Comparison of ENCODE assay signal across 20 cellular contexts in the genomic region with DNA sequence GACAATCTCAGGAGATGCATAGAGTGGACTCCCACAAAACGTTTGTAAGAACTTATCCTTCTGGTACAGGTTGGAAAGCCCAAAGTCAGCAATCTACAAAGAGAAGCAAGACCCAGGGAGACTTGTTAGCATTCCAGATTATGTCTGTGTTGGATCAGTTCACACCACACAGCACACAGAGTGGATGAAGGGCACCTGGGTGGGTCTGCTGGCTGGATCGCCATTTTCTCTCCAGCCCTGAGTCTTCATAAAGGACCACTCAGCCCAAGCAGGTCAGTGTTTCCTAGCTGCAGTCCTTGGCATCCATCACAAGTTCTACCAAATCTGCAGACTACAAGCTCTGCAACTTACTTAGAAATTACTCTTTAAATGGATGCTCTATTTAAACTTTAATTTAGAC.
"Had no signal": no experiment of that assay in that cellular context is flagged by ENCODE, and none has a peak within 500 bp of the region (broad histone marks: within the 10 kb centered on the region; RNA-seq: fewer than 3 reads in every experiment).

No MANE protein-coding gene starts in this region.

- H3K27ac ChIP-seq: SK-N-MC, suprapubic skin, WERI-Rb-1 had no signal

- H3K36me3 Mint-ChIP-seq: memory B cell; naive thymus-derived CD8-positive, alpha-beta T cell had no signal

- H3K27me3 ChIP-seq: left lung, suprapubic skin had no signal

- ATAC-seq: left lung; mucosa of descending colon; naive thymus-derived CD8-positive, alpha-beta T cell had no signal

- H3K9me3 ChIP-seq: left lung, mucosa of descending colon, suprapubic skin had no signal

- H3K4me1 Mint-ChIP-seq: memory B cell; naive thymus-derived CD8-positive, alpha-beta T cell had no signal

- H3K36me3 ChIP-seq: left lung, WERI-Rb-1 had no signal

- H3K4me3 Mint-ChIP-seq: memory B cell; naive thymus-derived CD8-positive, alpha-beta T cell had no signal

- DNase-seq: activated CD4-positive, alpha-beta T cell treated with anti-CD3 and anti-CD28 coated beads for 1 hour; activated CD8-positive, alpha-beta memory T cell treated with anti-CD3 and anti-CD28 coated beads for 24 hours; activated CD8-positive, alpha-beta memory T cell treated with anti-CD3 and anti-CD28 coated beads, Interleukin-2, amount 50 U/mL, for 48 hours; activated effector memory CD4-positive, alpha-beta T cell treated with anti-CD3 and anti-CD28 coated beads, Interleukin-2, amount 50 U/mL, for 16 hours; activated naive CD4-positive, alpha-beta T cell treated with anti-CD3 and anti-CD28 coated beads, Interleukin-2, amount 50 U/mL, for 16 hours; activated T-cell treated with anti-CD3 and anti-CD28 coated beads, Interleukin-2, amount 50 U/mL, for 48 hours; aorta; effector CD8-positive, alpha-beta T cell; foreskin fibroblast; left lung; mucosa of descending colon; naive thymus-derived CD8-positive, alpha-beta T cell; occipital lobe; posterior cingulate gyrus; stimulated activated CD4-positive, alpha-beta T cell treated with anti-CD3 and anti-CD28 coated beads, Interleukin-2, amount 100 ng/mL, for 24 hours; stimulated activated naive CD8-positive, alpha-beta T cell treated with anti-CD3 and anti-CD28 coated beads, Interleukin-15, Interleukin-2, amounts not matched to agents 100 U/mL and 50 U/mL, for 24 hours; WERI-Rb-1 had no signal

- H3K4me3 ChIP-seq: left lung, mucosa of descending colon, SK-N-MC, suprapubic skin had no signal

- H3K27ac Mint-ChIP-seq: memory B cell; naive thymus-derived CD8-positive, alpha-beta T cell had no signal
